In genomic region chr1:160096491-160097116, GRCh38 we compare ENCODE assay signal across 10 cellular contexts. TPM values are rescaled to one million over a fixed set of nuclear protein-coding genes. Genes with fewer than 3 reads are reported as not detected.
DNase-seq lines count a peak whose midpoint lies in the region; ATAC-seq and TF ChIP-seq lines count a peak whose summit lies in the region.
"Had no signal": no experiment of that assay in that cellular context is flagged by ENCODE, and none has a peak within 500 bp of the region (broad histone marks: within the 10 kb centered on the region; RNA-seq: fewer than 3 reads in every experiment).

No MANE protein-coding gene starts in this region.

- peaks cover 43% of the 10 kb centered on the region for H3K4me1 ChIP-seq in OCI-LY7 (ENCODE audit: insufficient read depth, low read length, poor library complexity, severe bottlenecking)
- H3K4me1 ChIP-seq in esophagus muscularis mucosa: peaks cover 36 to 56% (median 50%) of the 10 kb centered on the region in 4 donors
- H3K4me1 ChIP-seq in rectal smooth muscle tissue (ENCODE audit: control insufficient read depth, insufficient read depth, low read length): peaks cover 17% of the 10 kb centered on the region
- H3K4me1 ChIP-seq: parathyroid adenoma had no signal

- intact Hi-C loops in OCI-LY7 (cut with micrococcal nuclease; ENCODE audit: unreplicated experiment): no loop called here
- intact Hi-C loops in esophagus muscularis mucosa (cut with DNase I): no loop called here

- H3K9me3 ChIP-seq in OCI-LY7 (ENCODE audit: low read length): no peaks in the 10 kb centered on the region
- H3K9me3 ChIP-seq in esophagus muscularis mucosa: no peaks in the 10 kb centered on the region

- TF ChIP-seq CTCF in OCI-LY7 (conservative IDR thresholded peaks at IDR 0.05; ENCODE audit: low read length) (no peak), esophagus muscularis mucosa (IDR thresholded peaks at IDR 0.05) (no peak)

- H3K27me3 ChIP-seq in esophagus muscularis mucosa (no peaks in the 10 kb centered on the region), rectal smooth muscle tissue (ENCODE audit: control insufficient read depth, insufficient read depth, low read length) (no peaks in the 10 kb centered on the region)

- H2AFZ ChIP-seq in OCI-LY7 (ENCODE audit: low read length): no peak overlapping the region
- H2AFZ ChIP-seq: parathyroid adenoma had no signal

- H3K9ac ChIP-seq in rectal smooth muscle tissue (ENCODE audit: low read length): no peak overlapping the region
- H3K9ac ChIP-seq: parathyroid adenoma had no signal

- CTCF ChIA-PET in OCI-LY7 (lab: Charles Lee; ENCODE audit: unreplicated experiment): interaction anchor here (0.9 to 1.1 kb wide), 2 partner anchors 12 to 156 kb away, joined by 3 read pairs; no protein-coding TSS in a partner anchor

- no peaks in the 10 kb centered on the region for H3K9me2 ChIP-seq in OCI-LY7 (ENCODE audit: insufficient read depth, low read length)

- ATAC-seq in HG03159 (IDR thresholded peaks at IDR 0.05; ENCODE audit: unreplicated experiment): no peak
- no peak for ATAC-seq in GM19467 (IDR thresholded peaks at IDR 0.05; ENCODE audit: unreplicated experiment)
- no peak for ATAC-seq in HG03175 (IDR thresholded peaks at IDR 0.05; ENCODE audit: unreplicated experiment)

- peak overlapping the region; percentile 90 for H3K4me2 ChIP-seq in OCI-LY7 (ENCODE audit: low read length)

- POLR2A ChIA-PET in OCI-LY7 (lab: Charles Lee): interaction anchor here (1.2 kb wide), 1 partner anchor 15 kb away, joined by 3 read pairs; the partner anchor contains the start of gene KCNJ9

- DNase-seq in G401 (ENCODE audit: low spot score): peak; percentile 30
- DNase-seq in OCI-LY7 (ENCODE audit: low spot score): no peak
- DNase-seq in esophagus muscularis mucosa (ENCODE audit: extremely low spot score): no peak
- no peak for DNase-seq in cortex of kidney (lab: John Stamatoyannopoulos, UW)
- DNase-seq: NCI-H2171 had no signal

- no peaks in the 10 kb centered on the region for H4K20me1 ChIP-seq in OCI-LY7 (ENCODE audit: insufficient read depth, low read length)

- WGBS in esophagus muscularis mucosa: 59% methylated on average over 4 of the region's 4 CpGs

- H3K36me3 ChIP-seq in OCI-LY7 (ENCODE audit: insufficient read depth, low read length) (peaks cover 18% of the 10 kb centered on the region; the same call in 1 of the 2 replicates), esophagus muscularis mucosa (peaks cover 16 to 38% (median 36%) of the 10 kb centered on the region in 4 donors), rectal smooth muscle tissue (ENCODE audit: control insufficient read depth, insufficient read depth, low read length) (peaks cover 14% of the 10 kb centered on the region)

- no TSS peak for BruUV-seq in OCI-LY7 (replicated peaks; lab: Mats Ljungman, UMichigan)

- no peak overlapping the region for H3K27ac ChIP-seq in OCI-LY7 (ENCODE audit: low read depth, low read length, poor library complexity, severe bottlenecking)
- H3K27ac ChIP-seq in esophagus muscularis mucosa (replicated peaks in 1 of 4): peak overlapping the region; percentile 94 to 98 (median 96)
- no peak overlapping the region for H3K27ac ChIP-seq in rectal smooth muscle tissue (ENCODE audit: low read depth, low read length)
- H3K27ac ChIP-seq: parathyroid adenoma had no signal

- peak overlapping the region; percentile 95 for H3K4me3 ChIP-seq in OCI-LY7 (ENCODE audit: low read depth, low read length, poor library complexity, severe bottlenecking)
- H3K4me3 ChIP-seq in esophagus muscularis mucosa: peak overlapping the region in 2 of 4 donors; percentile 68 to 83
- H3K4me3 ChIP-seq in rectal smooth muscle tissue (ENCODE audit: low read length): peak overlapping the region; percentile 79

- TF ChIP-seq EP300 in esophagus muscularis mucosa (IDR thresholded peaks at IDR 0.05): no peak

- peaks cover 8% of the 10 kb centered on the region; the same call in 1 of the 2 replicates for H3K79me2 ChIP-seq in OCI-LY7 (ENCODE audit: insufficient read depth, low read depth, low read length)
- H3K79me2 ChIP-seq: parathyroid adenoma had no signal

- TF ChIP-seq POLR2A in esophagus muscularis mucosa (IDR thresholded peaks at IDR 0.05; ENCODE audit: low read depth): no peak

- in situ Hi-C loops in G401 (cut with HindIII; ENCODE audit: low sequenced_read_pairs): no loop called here

RNA-seq across cellular contexts. Expression of gene IGSF8, which starts 1.8 kb away (rescaled TPM):
- 11.7 and 15.4 TPM in 2 replicates for total RNA-seq in G401 (2014; rRNA removed; shearing (Covaris generic))
- 18.7 and 19.9 TPM in 2 replicates for total RNA-seq in OCI-LY7 (2014; rRNA removed; shearing (Covaris generic))
- 24.4 and 28.7 TPM in 2 replicates for total RNA-seq in OCI-LY7 (2022)
- total RNA-seq in esophagus muscularis mucosa: 10 to 100 TPM; 12.0 to 27.0 (median 21.9) TPM

RNA-seq across cellular contexts. Expression of gene KCNJ9, which starts 15.3 kb away (rescaled TPM):
- total RNA-seq in G401 (2014; rRNA removed; shearing (Covaris generic)): not detected in 2 replicates
- not detected in 2 replicates for total RNA-seq in OCI-LY7 (2014; rRNA removed; shearing (Covaris generic))
- total RNA-seq in OCI-LY7 (2022) (not detected in 2 replicates), esophagus muscularis mucosa (not detected)

RNA-seq across cellular contexts. Expression of gene ATP1A2, which starts 19.0 kb away (rescaled TPM):
- total RNA-seq in G401 (2014; rRNA removed; shearing (Covaris generic)): not detected in 2 replicates
- not detected in 2 replicates for total RNA-seq in OCI-LY7 (2014; rRNA removed; shearing (Covaris generic))
- total RNA-seq in OCI-LY7 (2022) (not detected in 2 replicates), esophagus muscularis mucosa (100 to 1,000 TPM; 101 to 214 (median 130) TPM)

RNA-seq across cellular contexts. Expression of gene KCNJ10, which starts 26.6 kb away (rescaled TPM):
- total RNA-seq in G401 (2014; rRNA removed; shearing (Covaris generic)): not detected in 2 replicates
- 0.33 TPM in 1 of 2 replicates, not detected in the other for total RNA-seq in OCI-LY7 (2014; rRNA removed; shearing (Covaris generic))
- 0.15 and 0.29 TPM in 2 replicates for total RNA-seq in OCI-LY7 (2022)
- total RNA-seq in esophagus muscularis mucosa: under 1 TPM in 1 of 4 donors, not detected in 3; 0.06 TPM

RNA-seq across cellular contexts. Expression of gene ATP1A4, which starts 54.8 kb away (rescaled TPM):
- not detected in 2 replicates for total RNA-seq in G401 (2014; rRNA removed; shearing (Covaris generic))
- total RNA-seq in OCI-LY7 (2014; rRNA removed; shearing (Covaris generic)): not detected in 2 replicates
- not detected in 2 replicates for total RNA-seq in OCI-LY7 (2022)
- total RNA-seq in esophagus muscularis mucosa: 1 to 10 TPM in 1 of 4 donors, under 1 TPM in 2, not detected in 1; 0.17 to 2.1 (median 0.98) TPM

Comparison
In these comparisons a context has a peak if more than half of its experiments do, and no peak if none do; other contexts are left out.
1. H3K27ac ChIP-seq: peak in esophagus muscularis mucosa (4 of 4); none in OCI-LY7 (single experiment) and rectal smooth muscle tissue (single experiment).
2. RNA of gene ATP1A2, which starts 19.0 kb away (total RNA-seq): 101 to 214 TPM in esophagus muscularis mucosa; not detected in G401 and not detected in OCI-LY7; every median in the first group is over 100 times any median in the second.